ENCODE assay signal across 9 cellular contexts in genomic region chr6:96521267-96521624, GRCh38. TPM values are rescaled to one million over a fixed set of nuclear protein-coding genes. Genes with fewer than 3 reads are reported as not detected.
A peak's percentile ranks its signal among the peaks of the same experiment; 100 is the strongest.
DNase-seq lines count a peak whose midpoint lies in the region; ATAC-seq and TF ChIP-seq lines count a peak whose summit lies in the region.
"Had no signal": no experiment of that assay in that cellular context is flagged by ENCODE, and none has a peak within 500 bp of the region (broad histone marks: within the 10 kb centered on the region; RNA-seq: fewer than 3 reads in every experiment).

No MANE protein-coding gene starts in this region.

- no peak overlapping the region for H4K5ac ChIP-seq in H9 (ENCODE audit: insufficient read length, low read depth, low read length)

- TF ChIP-seq EP300 in sigmoid colon (IDR thresholded peaks at IDR 0.05) = no peak

- no peak overlapping the region for H2BK15ac ChIP-seq in H9 (ENCODE audit: low read depth, low read length)

- H3K9ac ChIP-seq in DND-41 (ENCODE audit: low read depth, low read length) (peak overlapping the region; percentile 88), H9 (ENCODE audit: extremely low read depth, insufficient read length, low read length) (peak overlapping the region; percentile 97)

- peak overlapping the region; percentile 91 for H3K27ac ChIP-seq in DND-41 (ENCODE audit: low read length)
- no peak overlapping the region for H3K27ac ChIP-seq in H9 (ENCODE audit: insufficient read length, low read depth, low read length)
- peak overlapping the region; percentile 89 to 96 (median 92) for H3K27ac ChIP-seq in sigmoid colon

- H3K23me2 ChIP-seq in H9 (ENCODE audit: insufficient read length, low read depth, low read length, poor library complexity, severe bottlenecking) = no peaks in the 10 kb centered on the region

- peak overlapping the region; percentile 72 for H3K18ac ChIP-seq in H9 (ENCODE audit: insufficient read length, low read depth, low read length)

- DNase-seq in DND-41 (no peak), H9 (no peak), Right ventricle myocardium superior (no peak), sigmoid colon (no peak), NCI-H2081 treated with DMSO at 0.1 percent for 48 hours (lab: John Stamatoyannopoulos, UW) (no peak), MV-4-11 (lab: John Stamatoyannopoulos, UW) (no peak), cortex of kidney (lab: John Stamatoyannopoulos, UW) (no peak)

- H4K20me1 ChIP-seq in DND-41 (ENCODE audit: insufficient read depth, low read length) (no peaks in the 10 kb centered on the region), H9 (ENCODE audit: control insufficient read depth, insufficient read depth, insufficient read length) (no peaks in the 10 kb centered on the region)

- peak overlapping the region; percentile 97 to 98 for H3K4me3 Mint-ChIP-seq in H9

- H3K4me1 ChIP-seq in DND-41 (ENCODE audit: insufficient read depth, low read length) (peaks cover 33% of the 10 kb centered on the region), H9 (ENCODE audit: insufficient read depth, low read length) (peaks cover 3% of the 10 kb centered on the region; the same call in 1 of the 2 replicates), sigmoid colon (peaks cover 0 to 30% (median 22%) of the 10 kb centered on the region in 4 donors)

- H3K36me3 ChIP-seq in DND-41 (ENCODE audit: insufficient read depth, low read length) (peaks cover 19% of the 10 kb centered on the region; the same call in 1 of the 2 replicates), sigmoid colon (peaks cover 0 to 14% (median 3%) of the 10 kb centered on the region in 4 donors)

- peak overlapping the region; percentile 94 for H3T11ph ChIP-seq in H9 (ENCODE audit: low read length)

- H4K8ac ChIP-seq in H9 (replicated peaks; ENCODE audit: insufficient read length, low read depth, low read length) = no peak overlapping the region

- no peak overlapping the region; the same call in 1 of the 2 replicates for H3K4ac ChIP-seq in H9 (ENCODE audit: low read depth, low read length)

- peaks cover 0 to 14% (median 5%) of the 10 kb centered on the region in 3 experiments; a peak in 6 of 7 replicates for H3K36me3 Mint-ChIP-seq in H9 (ENCODE audit: insufficient read depth in 1 of 3, low read depth in 3 of 3)

- H3K27me3 ChIP-seq in DND-41 (ENCODE audit: insufficient read depth, low read length, poor library complexity) (no peaks in the 10 kb centered on the region), H9 (ENCODE audit: insufficient read depth, low read length) (no peaks in the 10 kb centered on the region), sigmoid colon (no peaks in the 10 kb centered on the region)

- intact Hi-C loops in Right ventricle myocardium superior (cut with DNase I) (no loop called here), sigmoid colon (cut with DNase I) (loop anchor here (2.0 to 5.0 kb wide), 2 partner anchors 376 to 944 kb away; partner anchors contain the start of genes MANEA and NDUFAF4)

- no peak overlapping the region for H2AK5ac ChIP-seq in H9 (ENCODE audit: insufficient read length, low read length)

- H2BK5ac ChIP-seq in H9 (ENCODE audit: insufficient read length, low read length) = peak overlapping the region; percentile 69

- peak overlapping the region; percentile 65 to 97 for H3K4me3 ChIP-seq in DND-41 (ENCODE audit: low read depth in 1 of 2, low read length in 2 of 2)
- H3K4me3 ChIP-seq in sigmoid colon = peak overlapping the region; percentile 57 to 87 (median 82)

- H2BK120ac ChIP-seq in H9 (ENCODE audit: low read depth, low read length, poor library complexity, severe bottlenecking) = peak overlapping the region; percentile 79

- WGBS in H9 (ENCODE audit: extremely low coverage, insufficient read length, low lambda C conversion rate) = no CpG with 5 or more reads among the region's 8 CpGs
- whole genome bisulfite sequencing in sigmoid colon, 2 donors = 0% methylated on average over 8 of the region's 8 CpGs

- peak overlapping the region; percentile 91; the same call in 1 of the 2 replicates for H3K14ac ChIP-seq in H9 (ENCODE audit: insufficient read depth, low read length)

- no peaks in the 10 kb centered on the region for H3K9me3 Mint-ChIP-seq in H9

- H3K79me1 ChIP-seq in H9 (ENCODE audit: insufficient read depth, low read depth, low read length, poor library complexity, severe bottlenecking) = no peaks in the 10 kb centered on the region

- no peak overlapping the region for H3K23ac ChIP-seq in H9 (ENCODE audit: insufficient read length, low read depth, low read length)

- H3K79me2 ChIP-seq in DND-41 (ENCODE audit: insufficient read depth, low read length) (peaks cover 40% of the 10 kb centered on the region), H9 (ENCODE audit: insufficient read depth, low read length) (no peaks in the 10 kb centered on the region)

- TF ChIP-seq CTCF in DND-41 (IDR thresholded peaks at IDR 0.05; ENCODE audit: borderline replicate concordance, extremely low read depth, low read length, poor library complexity, severe bottlenecking) = no peak
- TF ChIP-seq CTCF in H9 (conservative IDR thresholded peaks at IDR 0.05) = no peak
- TF ChIP-seq CTCF in sigmoid colon (IDR thresholded peaks at IDR 0.05) = no peak

- no peak; the same call in 2 of the 3 replicates for ATAC-seq in DND-41 (ENCODE audit: insufficient read depth, low read depth)
- peak; percentile 55 for ATAC-seq in SK-N-SH treated with all-trans-retinoic acid at 6 μM for 48 hours
- ATAC-seq in Right ventricle myocardium superior (ENCODE audit: poor library complexity) = peak; percentile 52

- H3K4me2 ChIP-seq in DND-41 (ENCODE audit: insufficient read depth, low read length) (peak overlapping the region; percentile 80), H9 (ENCODE audit: insufficient read depth, insufficient read length, low read length) (peak overlapping the region; percentile 74)

- H3K56ac ChIP-seq in H9 (ENCODE audit: insufficient read length, low read depth, low read length) = no peak overlapping the region

- peaks cover 31 to 38% of the 10 kb centered on the region in 2 experiments for H3K4me1 Mint-ChIP-seq in H9

- peak overlapping the region; percentile 95 to 100 (median 99) for H3K27ac Mint-ChIP-seq in H9

- peak overlapping the region; percentile 88 for H2AFZ ChIP-seq in DND-41 (ENCODE audit: low read depth, low read length)
- H2AFZ ChIP-seq in H9 (ENCODE audit: low read length) = no peak overlapping the region

- H3K27me3 Mint-ChIP-seq in H9 (ENCODE audit: low read depth) = no peaks in the 10 kb centered on the region

- H4K91ac ChIP-seq in H9 (ENCODE audit: insufficient read length, low read depth, low read length) = no peak overlapping the region

- no peak overlapping the region for H2BK12ac ChIP-seq in H9 (ENCODE audit: insufficient read length, low read depth, low read length)

- no peaks in the 10 kb centered on the region for H3K9me3 ChIP-seq in DND-41 (ENCODE audit: insufficient read depth, low read length, severe bottlenecking)
- H3K9me3 ChIP-seq in H9 (ENCODE audit: control insufficient read depth, low read depth, low read length) = no peaks in the 10 kb centered on the region
- no peaks in the 10 kb centered on the region for H3K9me3 ChIP-seq in sigmoid colon

- TF ChIP-seq POLR2A in sigmoid colon (IDR thresholded peaks at IDR 0.05) = no peak

- H2BK20ac ChIP-seq in H9 (ENCODE audit: low read depth, low read length, poor library complexity, severe bottlenecking) = no peak overlapping the region

TF ChIP-seq in SK-N-SH treated with all-trans-retinoic acid at 6 μM for 48 hours, 23 proteins besides CTCF, POLR2A, EP300 and RAD21:
- TF ChIP-seq ZFP3 (CRISPR knock-in tag; IDR thresholded peaks at IDR 0.05) = no peak
- no peak for TF ChIP-seq CSRNP3 (CRISPR knock-in tag; IDR thresholded peaks at IDR 0.05)
- TF ChIP-seq ZC3H10 (CRISPR knock-in tag; IDR thresholded peaks at IDR 0.05) = no peak
- TF ChIP-seq CSDC2 (CRISPR knock-in tag; IDR thresholded peaks at IDR 0.05) = no peak
- no peak for TF ChIP-seq ZNF8 (CRISPR knock-in tag; IDR thresholded peaks at IDR 0.05)
TF ChIP-seq in SK-N-SH treated with all-trans-retinoic acid at 6 μM for 48 hours: peak in this region for 0.

RNA-seq across cellular contexts. Expression of gene UFL1, which starts 0.4 kb away (rescaled TPM):
- total RNA-seq in H9 (2021) (12.7 and 13.8 TPM in 2 replicates), Right ventricle myocardium superior (20.5 TPM), sigmoid colon (10 to 100 TPM; 21.9 to 30.1 (median 27.6) TPM)
- 10 to 100 TPM in 1 of 3 donors, 1 to 10 TPM in 2; 3.9 to 11.6 (median 4.8) TPM for polyA plus RNA-seq in sigmoid colon

RNA-seq across cellular contexts. Expression of gene FHL5, which starts 41.7 kb away (rescaled TPM):
- total RNA-seq in H9 (2021) (not detected in 2 replicates), Right ventricle myocardium superior (7.2 TPM), sigmoid colon (10 to 100 TPM in 2 of 4 donors, 1 to 10 TPM in 2; 5.7 to 12.7 (median 9.2) TPM)
- polyA plus RNA-seq in sigmoid colon = 1 to 10 TPM in 1 of 3 donors, under 1 TPM in 1, not detected in 1; 0.60 to 2.7 TPM
- total RNA-seq: SK-MEL-5 had no signal
